In genomic region chr6:6466967-6467761, GRCh38 we compare ENCODE assay signal across 19 cellular contexts.
DNase-seq lines count a peak whose midpoint lies in the region; ATAC-seq and TF ChIP-seq lines count a peak whose summit lies in the region.
"Had no signal": no experiment of that assay in that cellular context is flagged by ENCODE, and none has a peak within 500 bp of the region (broad histone marks: within the 10 kb centered on the region; RNA-seq: fewer than 3 reads in every experiment).

No MANE protein-coding gene starts in this region.

- H3K9me3 ChIP-seq in mammary epithelial cell (replicated peaks; ENCODE audit: insufficient read depth, low read length) = peaks cover 3% of the 10 kb centered on the region
- H3K9me3 ChIP-seq: prostate gland, thyroid gland had no signal

- no peak overlapping the region for H3K56ac ChIP-seq in mesendoderm (ENCODE audit: low read length)

- in situ Hi-C loops in mammary epithelial cell (cut with MboI; ENCODE audit: low sequenced_read_pairs in 2 of 2) = no loop called here

- H3K9me3 Mint-ChIP-seq in CD14-positive monocyte = peaks cover 6 to 11% (median 8%) of the 10 kb centered on the region in 7 donors

- H3K27ac ChIP-seq in mammary epithelial cell (ENCODE audit: insufficient read depth, low read depth, low read length) (peak overlapping the region; percentile 67), mesendoderm (ENCODE audit: low read depth, low read length) (no peak overlapping the region)
- H3K27ac ChIP-seq: BLaER1, HL-60, prostate gland, thyroid gland, WERI-Rb-1 had no signal

- peaks cover 30% of the 10 kb centered on the region for H3K4me1 ChIP-seq in mammary epithelial cell (ENCODE audit: insufficient read depth, low read length)
- no peaks in the 10 kb centered on the region for H3K4me1 ChIP-seq in mesendoderm (ENCODE audit: control insufficient read depth, low read depth, low read length)
- H3K4me1 ChIP-seq: prostate gland, thyroid gland had no signal

- H3K4me2 ChIP-seq in mammary epithelial cell (ENCODE audit: insufficient read depth, low read depth, low read length) = no peak overlapping the region
- H3K4me2 ChIP-seq in mesendoderm (ENCODE audit: low read length) = no peak overlapping the region

- H3K4me3 Mint-ChIP-seq in CD14-positive monocyte = no peak overlapping the region
- H3K4me3 Mint-ChIP-seq: activated CD8-positive, alpha-beta memory T cell treated with anti-CD3 and anti-CD28 coated beads, Interleukin-2, amount 10 ng/mL, durations not matched to agents 7 days and 5 days; activated naive CD4-positive, alpha-beta T cell treated with anti-CD3 and anti-CD28 coated beads for 36 hours; effector memory CD8-positive, alpha-beta T cell had no signal

- no peak overlapping the region for H2BK5ac ChIP-seq in mesendoderm (ENCODE audit: low read length)

- ATAC-seq in GM18909 (IDR thresholded peaks at IDR 0.05; ENCODE audit: poor library complexity, unreplicated experiment) = no peak
- ATAC-seq: activated CD8-positive, alpha-beta memory T cell treated with anti-CD3 and anti-CD28 coated beads, Interleukin-2, amount 10 ng/mL, durations not matched to agents 7 days and 5 days; effector memory CD8-positive, alpha-beta T cell; HCT116 had no signal

- H2AK5ac ChIP-seq in mesendoderm (ENCODE audit: low read length) = no peak overlapping the region

- dilution Hi-C loops in mammary epithelial cell (cut with HindIII; ENCODE audit: low sequenced_read_pairs) = no loop called here

- intact Hi-C loops in mammary epithelial cell (cut with micrococcal nuclease) = loop anchor here (1.0 to 5.0 kb wide), 3 partner anchors 29 to 150 kb away; no protein-coding TSS in a partner anchor
- intact Hi-C loops in CD14-positive monocyte (cut with micrococcal nuclease) = no loop called here

- H4K8ac ChIP-seq in mesendoderm (ENCODE audit: low read depth, low read length) = no peak overlapping the region

- no peak overlapping the region for H3K23ac ChIP-seq in mesendoderm (ENCODE audit: low read length)

- TSS peak; percentile 73 for BruUV-seq in mammary epithelial cell (replicated peaks; lab: Mats Ljungman, UMichigan)

- WGBS in mammary epithelial cell (ENCODE audit: low coverage, missing lambda C conversion rate) = 46% methylated on average over 12 of the region's 12 CpGs
- WGBS in mesendoderm (ENCODE audit: extremely low coverage, insufficient coverage, low lambda C conversion rate) = no CpG with 5 or more reads among the region's 12 CpGs

- H4K20me1 ChIP-seq in mammary epithelial cell (ENCODE audit: insufficient read depth, low read length) = no peaks in the 10 kb centered on the region
- H4K20me1 ChIP-seq: BLaER1 had no signal

- H3K36me3 ChIP-seq in mammary epithelial cell (ENCODE audit: insufficient read depth, low read length) (no peaks in the 10 kb centered on the region), mesendoderm (ENCODE audit: control insufficient read depth, insufficient read depth, low read length) (no peaks in the 10 kb centered on the region)
- H3K36me3 ChIP-seq: BLaER1, prostate gland, thyroid gland, WERI-Rb-1 had no signal

- CTCF ChIA-PET in mammary epithelial cell (lab: Charles Lee; ENCODE audit: low non-redundant PET) = interaction anchor here (0.5 to 0.6 kb wide), 2 partner anchors 177 to 257 kb away, joined by 3 read pairs; no protein-coding TSS in a partner anchor

- no peak overlapping the region for H3K18ac ChIP-seq in mesendoderm (ENCODE audit: low read length)

- peaks cover 0 to 6% (median 3%) of the 10 kb centered on the region in 3 donors for H3K27me3 Mint-ChIP-seq in CD14-positive monocyte (ENCODE audit: low read depth in 3 of 3)

- H3K27me3 ChIP-seq in mammary epithelial cell (ENCODE audit: insufficient read depth, low read length) (no peaks in the 10 kb centered on the region), mesendoderm (ENCODE audit: insufficient read depth, low read length, poor library complexity) (no peaks in the 10 kb centered on the region)
- H3K27me3 ChIP-seq: BLaER1, thyroid gland had no signal

- H4K5ac ChIP-seq in mesendoderm (ENCODE audit: low read length) = no peak overlapping the region

- H3K79me2 ChIP-seq in mammary epithelial cell (ENCODE audit: insufficient read depth, low read length) = no peaks in the 10 kb centered on the region
- no peaks in the 10 kb centered on the region for H3K79me2 ChIP-seq in mesendoderm (ENCODE audit: control insufficient read depth, insufficient read depth, low read length)

- H2AFZ ChIP-seq in mammary epithelial cell (ENCODE audit: low read depth, low read length) = no peak overlapping the region

- no peak overlapping the region for H2BK120ac ChIP-seq in mesendoderm (ENCODE audit: low read depth, low read length)

- H2BK15ac ChIP-seq in mesendoderm (replicated peaks; ENCODE audit: low read depth) = no peak overlapping the region

- H3K4me1 Mint-ChIP-seq in CD14-positive monocyte = peaks cover 36% of the 10 kb centered on the region
- H3K4me1 Mint-ChIP-seq: activated CD8-positive, alpha-beta memory T cell treated with anti-CD3 and anti-CD28 coated beads, Interleukin-2, amount 10 ng/mL, durations not matched to agents 7 days and 5 days had no signal

- H3K9ac ChIP-seq in mammary epithelial cell (ENCODE audit: insufficient read depth, low read length) (no peak overlapping the region), mesendoderm (ENCODE audit: low read length) (no peak overlapping the region)
- H3K9ac ChIP-seq: BLaER1 had no signal

- H3K79me1 ChIP-seq in mesendoderm (ENCODE audit: low read length) = no peaks in the 10 kb centered on the region

- peak; percentile 6 for DNase-seq in EL
- DNase-seq in LoVo (ENCODE audit: low spot score) = peak; percentile 41
- DNase-seq in mammary epithelial cell = peak; percentile 94
- DNase-seq in mesendoderm = peak; percentile 33
- DNase-seq in CD14-positive monocyte (ENCODE audit: low spot score) = no peak
- no peak for DNase-seq in amniotic stem cell (lab: John Stamatoyannopoulos, UW)
- DNase-seq in DMS 273 (lab: John Stamatoyannopoulos, UW; ENCODE audit: unreplicated experiment) = no peak
- DNase-seq: activated CD8-positive, alpha-beta memory T cell treated with anti-CD3 and anti-CD28 coated beads, Interleukin-2, amount 10 ng/mL, durations not matched to agents 7 days and 5 days; activated naive CD4-positive, alpha-beta T cell treated with anti-CD3 and anti-CD28 coated beads for 36 hours; effector memory CD8-positive, alpha-beta T cell; kidney; NCI-H2107; thyroid gland; WERI-Rb-1 had no signal

- no peak for TF ChIP-seq CTCF in mammary epithelial cell (conservative IDR thresholded peaks at IDR 0.05 in 1 of 2, IDR thresholded peaks at IDR 0.05 in 1 of 2; ENCODE audit: extremely low read depth in 1 of 2, insufficient read depth in 1 of 2, low read depth in 1 of 2, low read length in 2 of 2)
- no peak for TF ChIP-seq CTCF in CD14-positive monocyte (IDR thresholded peaks at IDR 0.05)

- H3K4me3 ChIP-seq in mammary epithelial cell (replicated peaks in 1 of 3; ENCODE audit: insufficient read depth in 1 of 3, low read depth in 2 of 3, low read length in 3 of 3) = no peak overlapping the region
- H3K4me3 ChIP-seq in mesendoderm (ENCODE audit: low read length) = no peak overlapping the region
- H3K4me3 ChIP-seq: BLaER1, prostate gland, thyroid gland had no signal

- peak overlapping the region in 2 of 7 donors; percentile 46 to 86 for H3K27ac Mint-ChIP-seq in CD14-positive monocyte
- H3K27ac Mint-ChIP-seq: activated CD8-positive, alpha-beta memory T cell treated with anti-CD3 and anti-CD28 coated beads, Interleukin-2, amount 10 ng/mL, durations not matched to agents 7 days and 5 days; activated naive CD4-positive, alpha-beta T cell treated with anti-CD3 and anti-CD28 coated beads for 36 hours had no signal

- H3K4ac ChIP-seq in mesendoderm (ENCODE audit: low read depth, low read length) = no peak overlapping the region

- peaks cover 2 to 4% of the 10 kb centered on the region in 2 donors for H3K36me3 Mint-ChIP-seq in CD14-positive monocyte
- H3K36me3 Mint-ChIP-seq: activated CD8-positive, alpha-beta memory T cell treated with anti-CD3 and anti-CD28 coated beads, Interleukin-2, amount 10 ng/mL, durations not matched to agents 7 days and 5 days had no signal

Comparison
In these comparisons a context has a peak if more than half of its experiments do, and no peak if none do; other contexts are left out.
1. DNase-seq: peak in EL (single experiment), LoVo (single experiment), mammary epithelial cell (single experiment) and mesendoderm (single experiment); none in CD14-positive monocyte (single experiment), amniotic stem cell (single experiment) and DMS 273 (single experiment).